In genomic region chr1:152886090-152886489, GRCh38 we compare ENCODE assay signal across 23 cellular contexts. TPM values are rescaled to one million over a fixed set of nuclear protein-coding genes. Genes with fewer than 3 reads are reported as not detected.
"Had no signal": no experiment of that assay in that cellular context is flagged by ENCODE, and none has a peak within 500 bp of the region (broad histone marks: within the 10 kb centered on the region; RNA-seq: fewer than 3 reads in every experiment).

No MANE protein-coding gene starts in this region.

- H3K36me3 ChIP-seq: adrenal gland, tibial artery, uterus, WERI-Rb-1 had no signal

- DNase-seq: activated CD4-positive, alpha-beta memory T cell treated with anti-CD3 and anti-CD28 coated beads, Interleukin-2, amount 10 ng/mL, durations not matched to agents 7 days and 5 days; activated CD4-positive, alpha-beta T cell treated with anti-CD3 and anti-CD28 coated beads for 36 hours; activated effector memory CD4-positive, alpha-beta T cell treated with anti-CD3 and anti-CD28 coated beads, Interleukin-2, amount 50 U/mL, for 16 hours; activated T-cell treated with anti-CD3 and anti-CD28 coated beads, Interleukin-2, amount 50 U/mL, for 4 hours; foreskin fibroblast; glutamatergic neuron; kidney glomerular epithelial cell; stimulated activated CD4-positive, alpha-beta T cell treated with anti-CD3 and anti-CD28 coated beads, Interleukin-2, amount 100 ng/mL, for 48 hours; tibial artery; uterus; WERI-Rb-1 had no signal

- H3K36me3 Mint-ChIP-seq: activated naive CD4-positive, alpha-beta T cell treated with anti-CD3 and anti-CD28 coated beads, Interleukin-2, amount 50 U/mL, for 24 hours; natural killer cell treated with Interleukin-12 subunit alpha and Interleukin-12 subunit beta and Interleukin-15 and Interleukin-18, amount 100 ng/mL, for 72 hours; stimulated activated memory B cell treated with anti-CD40 and anti-IgM and Interleukin-4, amounts not matched to agents 10 μg/mL and 1 μg/mL and 100 μg/mL, for 72 hours had no signal

- H3K27ac Mint-ChIP-seq: activated CD4-positive, alpha-beta memory T cell treated with anti-CD3 and anti-CD28 coated beads, Interleukin-2, amount 10 ng/mL, durations not matched to agents 7 days and 5 days; activated CD4-positive, alpha-beta T cell treated with anti-CD3 and anti-CD28 coated beads for 36 hours; activated naive CD4-positive, alpha-beta T cell treated with anti-CD3 and anti-CD28 coated beads, Interleukin-2, amount 50 U/mL, for 24 hours; natural killer cell treated with Interleukin-12 subunit alpha and Interleukin-12 subunit beta and Interleukin-15 and Interleukin-18, amount 100 ng/mL, for 72 hours; stimulated activated memory B cell treated with anti-CD40 and anti-IgM and Interleukin-4, amounts not matched to agents 10 μg/mL and 1 μg/mL and 100 μg/mL, for 72 hours; T-helper 1 cell treated with Interleukin-12 subunit alpha and Interleukin-12 subunit beta and Interleukin-4 antibody, amounts not matched to agents 30 μg/mL and 1 μg/mL, for 36 hours had no signal

- H3K4me3 Mint-ChIP-seq: activated CD4-positive, alpha-beta memory T cell treated with anti-CD3 and anti-CD28 coated beads, Interleukin-2, amount 10 ng/mL, durations not matched to agents 7 days and 5 days; activated CD4-positive, alpha-beta T cell treated with anti-CD3 and anti-CD28 coated beads for 36 hours; activated naive CD4-positive, alpha-beta T cell treated with anti-CD3 and anti-CD28 coated beads, Interleukin-2, amount 50 U/mL, for 24 hours; activated T-cell treated with anti-CD3 and anti-CD28 coated beads, Interleukin-2, amount 50 U/mL, for 4 hours; natural killer cell treated with Interleukin-12 subunit alpha and Interleukin-12 subunit beta and Interleukin-15 and Interleukin-18, amount 100 ng/mL, for 72 hours; stimulated activated memory B cell treated with anti-CD40 and anti-IgM and Interleukin-4, amounts not matched to agents 10 μg/mL and 1 μg/mL and 100 μg/mL, for 72 hours; T-helper 1 cell treated with Interleukin-12 subunit alpha and Interleukin-12 subunit beta and Interleukin-4 antibody, amounts not matched to agents 30 μg/mL and 1 μg/mL, for 36 hours had no signal

- H3K9me3 ChIP-seq: adrenal gland, tibial artery, uterus had no signal

- H3K9me3 Mint-ChIP-seq: activated CD4-positive, alpha-beta memory T cell treated with anti-CD3 and anti-CD28 coated beads, Interleukin-2, amount 10 ng/mL, durations not matched to agents 7 days and 5 days; activated naive CD4-positive, alpha-beta T cell treated with anti-CD3 and anti-CD28 coated beads, Interleukin-2, amount 50 U/mL, for 24 hours; activated T-cell treated with anti-CD3 and anti-CD28 coated beads, Interleukin-2, amount 50 U/mL, for 4 hours; natural killer cell treated with Interleukin-12 subunit alpha and Interleukin-12 subunit beta and Interleukin-15 and Interleukin-18, amount 100 ng/mL, for 72 hours; stimulated activated memory B cell treated with anti-CD40 and anti-IgM and Interleukin-4, amounts not matched to agents 10 μg/mL and 1 μg/mL and 100 μg/mL, for 72 hours; T-helper 1 cell treated with Interleukin-12 subunit alpha and Interleukin-12 subunit beta and Interleukin-4 antibody, amounts not matched to agents 30 μg/mL and 1 μg/mL, for 36 hours had no signal

- H3K27me3 ChIP-seq: adrenal gland, tibial artery, uterus had no signal

- H3K27ac ChIP-seq: adrenal gland, tibial artery, uterus, WERI-Rb-1 had no signal

- H3K4me1 ChIP-seq: adrenal gland, uterus had no signal

- ATAC-seq: activated CD4-positive, alpha-beta T cell treated with anti-CD3 and anti-CD28 coated beads for 36 hours; activated T-cell treated with anti-CD3 and anti-CD28 coated beads, Interleukin-2, amount 50 U/mL, for 4 hours had no signal

- H3K4me1 Mint-ChIP-seq: activated CD4-positive, alpha-beta memory T cell treated with anti-CD3 and anti-CD28 coated beads, Interleukin-2, amount 10 ng/mL, durations not matched to agents 7 days and 5 days; activated CD4-positive, alpha-beta T cell treated with anti-CD3 and anti-CD28 coated beads for 36 hours; activated naive CD4-positive, alpha-beta T cell treated with anti-CD3 and anti-CD28 coated beads, Interleukin-2, amount 50 U/mL, for 24 hours; stimulated activated memory B cell treated with anti-CD40 and anti-IgM and Interleukin-4, amounts not matched to agents 10 μg/mL and 1 μg/mL and 100 μg/mL, for 72 hours had no signal

- H3K4me3 ChIP-seq: adrenal gland, tibial artery, uterus had no signal

RNA-seq across cellular contexts. Expression of gene SMCP, which starts 8.0 kb away (rescaled TPM):
- total RNA-seq: activated CD4-positive, alpha-beta memory T cell treated with anti-CD3 and anti-CD28 coated beads, Interleukin-2, amount 10 ng/mL, durations not matched to agents 7 days and 5 days; activated CD4-positive, alpha-beta T cell treated with anti-CD3 and anti-CD28 coated beads for 36 hours; activated T-cell treated with anti-CD3 and anti-CD28 coated beads, Interleukin-2, amount 50 U/mL, for 4 hours; adrenal gland; cerebellum; dermis microvascular lymphatic vessel endothelial cell; lower leg skin; mesenteric fat pad; natural killer cell treated with Interleukin-12 subunit alpha and Interleukin-12 subunit beta and Interleukin-15 and Interleukin-18, amount 100 ng/mL, for 72 hours; posterior vena cava; skeletal muscle tissue; subcutaneous adipose tissue; uterus had no signal
- polyA plus RNA-seq: adrenal gland had no signal

RNA-seq across cellular contexts. Expression of gene IVL, which starts 22.3 kb away (rescaled TPM):
- total RNA-seq: activated CD4-positive, alpha-beta memory T cell treated with anti-CD3 and anti-CD28 coated beads, Interleukin-2, amount 10 ng/mL, durations not matched to agents 7 days and 5 days; activated T-cell treated with anti-CD3 and anti-CD28 coated beads, Interleukin-2, amount 50 U/mL, for 4 hours; adrenal gland; cerebellum; dermis microvascular lymphatic vessel endothelial cell; mesenteric fat pad; natural killer cell treated with Interleukin-12 subunit alpha and Interleukin-12 subunit beta and Interleukin-15 and Interleukin-18, amount 100 ng/mL, for 72 hours; posterior vena cava; skeletal muscle tissue; subcutaneous adipose tissue; uterus had no signal

RNA-seq across cellular contexts. Expression of gene LCE7A, which starts 26.3 kb away (rescaled TPM):
- total RNA-seq: activated CD4-positive, alpha-beta memory T cell treated with anti-CD3 and anti-CD28 coated beads, Interleukin-2, amount 10 ng/mL, durations not matched to agents 7 days and 5 days; activated CD4-positive, alpha-beta T cell treated with anti-CD3 and anti-CD28 coated beads for 36 hours; activated T-cell treated with anti-CD3 and anti-CD28 coated beads, Interleukin-2, amount 50 U/mL, for 4 hours; adrenal gland; cerebellum; dermis microvascular lymphatic vessel endothelial cell; mesenteric fat pad; natural killer cell treated with Interleukin-12 subunit alpha and Interleukin-12 subunit beta and Interleukin-15 and Interleukin-18, amount 100 ng/mL, for 72 hours; posterior vena cava; skeletal muscle tissue; subcutaneous adipose tissue; uterus had no signal
- polyA plus RNA-seq: adrenal gland had no signal

RNA-seq across cellular contexts. Expression of gene LCE6A, which starts 43.4 kb away (rescaled TPM):
- total RNA-seq: activated CD4-positive, alpha-beta memory T cell treated with anti-CD3 and anti-CD28 coated beads, Interleukin-2, amount 10 ng/mL, durations not matched to agents 7 days and 5 days; activated CD4-positive, alpha-beta T cell treated with anti-CD3 and anti-CD28 coated beads for 36 hours; activated T-cell treated with anti-CD3 and anti-CD28 coated beads, Interleukin-2, amount 50 U/mL, for 4 hours; adrenal gland; cerebellum; dermis microvascular lymphatic vessel endothelial cell; mesenteric fat pad; natural killer cell treated with Interleukin-12 subunit alpha and Interleukin-12 subunit beta and Interleukin-15 and Interleukin-18, amount 100 ng/mL, for 72 hours; posterior vena cava; skeletal muscle tissue; subcutaneous adipose tissue; uterus had no signal
- polyA plus RNA-seq: adrenal gland had no signal

RNA-seq across cellular contexts. Expression of gene LCE1A, which starts 58.8 kb away (rescaled TPM):
- total RNA-seq: activated CD4-positive, alpha-beta memory T cell treated with anti-CD3 and anti-CD28 coated beads, Interleukin-2, amount 10 ng/mL, durations not matched to agents 7 days and 5 days; activated CD4-positive, alpha-beta T cell treated with anti-CD3 and anti-CD28 coated beads for 36 hours; activated T-cell treated with anti-CD3 and anti-CD28 coated beads, Interleukin-2, amount 50 U/mL, for 4 hours; adrenal gland; cerebellum; dermis microvascular lymphatic vessel endothelial cell; mesenteric fat pad; natural killer cell treated with Interleukin-12 subunit alpha and Interleukin-12 subunit beta and Interleukin-15 and Interleukin-18, amount 100 ng/mL, for 72 hours; posterior vena cava; skeletal muscle tissue; subcutaneous adipose tissue; uterus had no signal
- polyA plus RNA-seq: adrenal gland had no signal
